24 cellular contexts compared by ENCODE assay signal in genomic region chr1:115534106-115534505, GRCh38.
"Had no signal": no experiment of that assay in that cellular context is flagged by ENCODE, and none has a peak within 500 bp of the region (broad histone marks: within the 10 kb centered on the region; RNA-seq: fewer than 3 reads in every experiment).

No MANE protein-coding gene starts in this region.

- H3K9me3 ChIP-seq: body of pancreas, mucosa of descending colon, right lobe of liver, testis, vagina had no signal

- ATAC-seq: activated T-cell treated with anti-CD3 and anti-CD28 coated beads, Interleukin-2, amount 50 U/mL, for 72 hours; body of pancreas; heart right ventricle; mucosa of descending colon; right lobe of liver; stimulated activated naive B cell treated with anti-CD40 and anti-IgM and Interleukin-4, amounts not matched to agents 10 μg/mL and 1 μg/mL and 100 μg/mL, for 72 hours; T-cell; WTC11 had no signal

- H3K4me3 ChIP-seq: body of pancreas, cardiac muscle cell, heart right ventricle, mucosa of descending colon, right lobe of liver, testis, vagina had no signal

- H3K4me1 ChIP-seq: body of pancreas, parathyroid adenoma, right lobe of liver, testis had no signal

- H3K79me2 ChIP-seq: parathyroid adenoma had no signal

- DNase-seq: activated CD4-positive, alpha-beta T cell treated with anti-CD3 and anti-CD28 coated beads, Interleukin-2, amount 50 U/mL, for 4 hours; activated CD8-positive, alpha-beta memory T cell treated with anti-CD3 and anti-CD28 coated beads, Interleukin-2, amount 50 U/mL, for 48 hours; activated effector memory CD4-positive, alpha-beta T cell treated with Interleukin-2 at 50 U/mL for 16 hours; activated naive CD4-positive, alpha-beta T cell treated with anti-CD3 and anti-CD28 coated beads for 36 hours; activated T-cell treated with anti-CD3 and anti-CD28 coated beads, Interleukin-2, amount 50 U/mL, for 72 hours; body of pancreas; cortex of kidney; heart right ventricle; mucosa of descending colon; nucleus accumbens; right lobe of liver; small intestine; stimulated activated CD4-positive, alpha-beta T cell treated with anti-CD3 and anti-CD28 coated beads, Interleukin-15, amount 100 ng/mL, for 24 hours; stimulated activated CD4-positive, alpha-beta T cell treated with anti-CD3 and anti-CD28 coated beads, Interleukin-2, amount 100 ng/mL, for 48 hours; stimulated activated CD8-positive, alpha-beta memory T cell treated with anti-CD3 and anti-CD28 coated beads, Interleukin-4, amount 100 ng/mL, for 48 hours; stimulated activated naive B cell treated with anti-CD40 and anti-IgM and Interleukin-4, amounts not matched to agents 10 μg/mL and 1 μg/mL and 100 μg/mL, for 72 hours; T-cell; testis; trophoblast cell had no signal

- H3K27me3 ChIP-seq: body of pancreas, cardiac muscle cell, heart right ventricle, right lobe of liver, testis, vagina had no signal

- H3K36me3 ChIP-seq: cardiac muscle cell, heart right ventricle, right lobe of liver, vagina had no signal

- H3K27ac ChIP-seq: body of pancreas, cardiac muscle cell, epithelial cell of prostate, heart right ventricle, parathyroid adenoma, right lobe of liver, testis, vagina had no signal

- H2AFZ ChIP-seq: parathyroid adenoma had no signal
